ENCODE assay signal across 8 cellular contexts in the genomic region with DNA sequence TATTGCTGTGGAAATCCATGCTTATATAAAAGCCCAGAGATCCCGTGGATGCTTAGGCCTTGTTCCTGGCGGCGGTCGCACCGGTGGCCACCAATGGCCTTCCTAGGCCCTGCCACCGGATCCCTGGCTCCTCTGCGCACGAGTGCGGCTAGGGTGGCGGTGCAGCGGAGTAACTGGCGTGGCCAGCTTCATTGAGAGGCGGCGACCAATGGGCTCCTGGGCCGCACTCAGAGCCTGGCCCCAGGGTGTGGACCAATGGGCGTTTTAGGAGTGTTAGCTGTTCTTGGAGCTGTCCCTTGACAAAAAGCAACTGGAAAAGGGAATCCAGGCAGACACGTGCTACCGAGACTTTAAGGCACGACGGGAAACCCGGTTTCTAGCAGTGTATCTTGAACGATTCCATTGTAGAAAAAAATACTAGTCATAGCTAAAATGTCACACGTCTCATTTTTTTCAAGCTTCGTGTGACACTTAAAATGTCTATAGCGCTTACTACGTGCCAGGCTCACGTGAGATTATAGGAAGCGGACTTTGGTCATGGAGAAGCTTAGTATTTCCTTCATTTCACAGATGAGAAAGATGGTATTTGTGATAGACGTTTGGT. TPM values are rescaled to one million over a fixed set of nuclear protein-coding genes. Genes with fewer than 3 reads are reported as not detected.
DNase-seq lines count a peak whose midpoint lies in the region; ATAC-seq and TF ChIP-seq lines count a peak whose summit lies in the region.

No MANE protein-coding gene starts in this region.

- peak overlapping the region; percentile 93 for H3K4me3 Mint-ChIP-seq in mesothelial cell of epicardium

- no peaks in the 10 kb centered on the region for H3K9me3 ChIP-seq in NT2/D1 (ENCODE audit: insufficient read depth, low read length)

- H3K27ac ChIP-seq in C4-2B = peak overlapping the region; percentile 100

- H3K27me3 ChIP-seq in NT2/D1 (ENCODE audit: insufficient read depth, insufficient read length) = no peaks in the 10 kb centered on the region

- DNase-seq in HS-27A (ENCODE audit: low read depth) (peak; percentile 79), NT2/D1 (ENCODE audit: low read depth, low spot score) (no peak), activated T-cell treated with anti-CD3 and anti-CD28 coated beads for 1 hour (ENCODE audit: low read depth) (peak; percentile 28), epidermal melanocyte (ENCODE audit: insufficient read length, low spot score) (peak; percentile 78), mesothelial cell of epicardium (ENCODE audit: low spot score in 2 of 2, unreplicated experiment in 2 of 2) (peak; percentile 26 to 66)
- peak; percentile 48 to 52 for DNase-seq in stimulated activated CD8-positive, alpha-beta memory T cell treated with anti-CD3 and anti-CD28 coated beads, Interleukin-15, amount 100 ng/mL, for 48 hours (ENCODE audit: low read depth in 2 of 2)

- peaks cover 44% of the 10 kb centered on the region for H3K4me1 Mint-ChIP-seq in mesothelial cell of epicardium

- H3K4me3 ChIP-seq in NT2/D1 (ENCODE audit: insufficient read length, low read depth) = peak overlapping the region; percentile 92

- no peaks in the 10 kb centered on the region for H3K4me1 ChIP-seq in NT2/D1 (ENCODE audit: insufficient read depth, insufficient read length)

- H3K36me3 ChIP-seq in NT2/D1 (ENCODE audit: insufficient read depth, insufficient read length, low read length) = peaks cover 7% of the 10 kb centered on the region

- H3K36me3 Mint-ChIP-seq in mesothelial cell of epicardium = no peaks in the 10 kb centered on the region

- peak overlapping the region; percentile 92 for H3K27ac Mint-ChIP-seq in mesothelial cell of epicardium

- peak overlapping the region; percentile 97 for H3K9ac ChIP-seq in NT2/D1 (ENCODE audit: insufficient read length, low read depth)

- no peaks in the 10 kb centered on the region for H3K9me3 Mint-ChIP-seq in mesothelial cell of epicardium

- TF ChIP-seq CTCF in C4-2B (conservative IDR thresholded peaks at IDR 0.05) = no peak
- no peak for TF ChIP-seq CTCF in mesothelial cell of epicardium (IDR thresholded peaks at IDR 0.05; ENCODE audit: unreplicated experiment)

- peak; percentile 34 for ATAC-seq in GM19372 (IDR thresholded peaks at IDR 0.05; ENCODE audit: low read depth, unreplicated experiment)

- H3K27me3 Mint-ChIP-seq in mesothelial cell of epicardium (ENCODE audit: low read depth) = no peaks in the 10 kb centered on the region

RNA-seq across cellular contexts. Expression of a gene that starts 1.7 kb away (rescaled TPM):
- 46.0 to 46.8 TPM (median 46.7 TPM) in 3 replicates for total RNA-seq in mesothelial cell of epicardium
